Comparison of ENCODE assay signal across 12 cellular contexts in the genomic region with DNA sequence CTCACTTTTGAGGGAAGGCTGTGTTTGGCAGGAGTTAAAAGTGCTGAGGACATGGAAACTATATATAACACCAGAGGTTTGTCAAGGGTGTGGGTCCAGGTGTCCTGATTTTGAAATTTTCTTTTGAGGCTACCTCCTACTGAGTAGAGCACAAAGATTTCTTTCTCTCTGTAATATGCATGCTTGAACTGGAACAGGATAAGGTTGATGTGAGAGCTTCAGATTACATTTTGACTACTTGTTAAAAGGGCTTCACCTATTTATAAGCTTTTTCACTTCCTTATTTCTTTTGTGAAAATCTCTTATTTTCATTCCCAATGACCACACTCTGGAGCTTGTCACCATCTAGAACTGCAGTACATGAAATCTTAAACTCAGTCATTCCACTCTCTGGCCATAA.
DNase-seq lines count a peak whose midpoint lies in the region; ATAC-seq and TF ChIP-seq lines count a peak whose summit lies in the region.
"Had no signal": no experiment of that assay in that cellular context is flagged by ENCODE, and none has a peak within 500 bp of the region (broad histone marks: within the 10 kb centered on the region; RNA-seq: fewer than 3 reads in every experiment).

No MANE protein-coding gene starts in this region.

- ATAC-seq in GM21825 (IDR thresholded peaks at IDR 0.05; ENCODE audit: unreplicated experiment), result peak; percentile 88
- ATAC-seq in HG03175 (IDR thresholded peaks at IDR 0.05; ENCODE audit: unreplicated experiment), result peak; percentile 81

- no peak overlapping the region for H3K27ac ChIP-seq in coronary artery

- peak; percentile 48 for DNase-seq in NOMO-1 treated with DMSO at 0.1 percent for 48 hours (lab: John Stamatoyannopoulos, UW; ENCODE audit: unreplicated experiment)
- no peak for DNase-seq in NOMO-1 treated with dmso at 0.1 percent for 144 hours (lab: John Stamatoyannopoulos, UW; ENCODE audit: unreplicated experiment)
- DNase-seq in coronary artery (ENCODE audit: low spot score), result no peak
- no peak for DNase-seq in COLO668 (lab: John Stamatoyannopoulos, UW; ENCODE audit: unreplicated experiment)
- no peak for DNase-seq in DMS114 treated with DMSO at 0.1 percent for 48 hours (lab: John Stamatoyannopoulos, UW; ENCODE audit: unreplicated experiment)
- no peak for DNase-seq in glomerular visceral epithelial cell (ENCODE audit: extremely low spot score)
- DNase-seq: activated CD8-positive, alpha-beta memory T cell treated with anti-CD3 and anti-CD28 coated beads, Interleukin-2, amount 50 U/mL, for 48 hours; DND-41; H9; T-helper 9 cell had no signal

- TF ChIP-seq CTCF in coronary artery (IDR thresholded peaks at IDR 0.05), result no peak

- no peak overlapping the region for H3K4me3 ChIP-seq in coronary artery
